In the genomic region with DNA sequence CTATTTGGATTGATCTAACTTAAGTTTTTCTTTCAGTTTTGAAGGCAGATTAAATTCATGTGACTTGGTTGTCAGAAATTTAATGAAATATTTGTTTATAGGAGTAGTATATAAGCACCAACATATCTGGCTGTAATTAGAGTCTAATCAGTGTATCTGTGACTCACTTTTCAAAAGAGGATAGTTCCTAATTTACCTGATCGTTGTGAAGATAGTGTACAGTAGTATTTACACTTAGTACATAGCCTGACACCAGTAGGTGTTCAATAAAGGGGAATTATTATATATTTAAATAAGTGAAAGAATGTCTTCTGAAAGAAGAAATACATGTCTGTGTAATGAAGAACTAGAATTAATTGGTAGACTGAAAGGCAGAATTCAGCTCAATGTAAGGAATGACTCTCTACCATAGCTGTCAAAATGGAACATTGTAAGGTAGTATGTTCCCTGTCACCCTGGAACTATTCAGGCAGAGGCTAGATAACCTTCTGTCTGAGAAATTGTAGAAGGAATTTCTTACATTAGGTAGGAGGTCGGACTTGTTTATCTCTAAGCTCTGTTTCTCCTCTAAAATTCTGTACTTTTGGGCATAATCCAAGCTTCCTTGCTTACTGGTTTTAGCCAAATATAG, we compare ENCODE assay signal across 16 cellular contexts. TPM values are rescaled to one million over a fixed set of nuclear protein-coding genes. Genes with fewer than 3 reads are reported as not detected.
A peak's percentile ranks its signal among the peaks of the same experiment; 100 is the strongest.
DNase-seq lines count a peak whose midpoint lies in the region; ATAC-seq and TF ChIP-seq lines count a peak whose summit lies in the region.
"Had no signal": no experiment of that assay in that cellular context is flagged by ENCODE, and none has a peak within 500 bp of the region (broad histone marks: within the 10 kb centered on the region; RNA-seq: fewer than 3 reads in every experiment).

No MANE protein-coding gene starts in this region.

- no peak for ATAC-seq in activated CD4-positive, alpha-beta T cell treated with anti-CD3 and anti-CD28 coated beads for 36 hours
- no peak for ATAC-seq in central memory CD8-positive, alpha-beta T cell (replicated peaks; ENCODE audit: extremely low read depth, poor library complexity, severe bottlenecking)
- ATAC-seq in GM18870 (IDR thresholded peaks at IDR 0.05; ENCODE audit: unreplicated experiment), result no peak
- ATAC-seq: A549, PC-3 had no signal

- peaks cover 92% of the 10 kb centered on the region for H3K4me1 ChIP-seq in OCI-LY1 (ENCODE audit: insufficient read depth, low read length, severe bottlenecking)
- peaks cover 54% of the 10 kb centered on the region for H3K4me1 ChIP-seq in smooth muscle cell (ENCODE audit: low read depth)
- no peaks in the 10 kb centered on the region for H3K4me1 ChIP-seq in colonic mucosa

- H3K79me2 ChIP-seq in OCI-LY1 (ENCODE audit: insufficient read depth, low read length) (peaks cover 91% of the 10 kb centered on the region), smooth muscle cell (ENCODE audit: low read depth) (peaks cover 100% of the 10 kb centered on the region)

- no peaks in the 10 kb centered on the region for H3K9me2 ChIP-seq in OCI-LY1 (ENCODE audit: low read depth, low read length)

- H3K9ac ChIP-seq in OCI-LY1 (ENCODE audit: low read length) (no peak overlapping the region; the same call in 1 of the 2 replicates), smooth muscle cell (ENCODE audit: low read depth) (no peak overlapping the region), colonic mucosa (ENCODE audit: low read depth in 2 of 2, low read length in 2 of 2) (no peak overlapping the region)

- no peaks in the 10 kb centered on the region for H4K20me1 ChIP-seq in OCI-LY1 (ENCODE audit: insufficient read depth, low read length)
- peaks cover 100% of the 10 kb centered on the region for H4K20me1 ChIP-seq in smooth muscle cell (ENCODE audit: low read depth)

- H2AFZ ChIP-seq in OCI-LY1 (ENCODE audit: low read length), result no peak overlapping the region
- no peak overlapping the region for H2AFZ ChIP-seq in smooth muscle cell (ENCODE audit: low read depth)

- no peak overlapping the region for H3K4me3 ChIP-seq in OCI-LY1 (ENCODE audit: low read depth, low read length, poor library complexity, severe bottlenecking)
- H3K4me3 ChIP-seq in smooth muscle cell, result no peak overlapping the region
- no peak overlapping the region for H3K4me3 ChIP-seq in colonic mucosa
- H3K4me3 ChIP-seq: A549, adrenal gland, coronary artery, testis had no signal

- H3K36me3 ChIP-seq in OCI-LY1 (ENCODE audit: insufficient read depth, low read length) (no peaks in the 10 kb centered on the region), smooth muscle cell (ENCODE audit: low read depth) (no peaks in the 10 kb centered on the region), colonic mucosa (no peaks in the 10 kb centered on the region)
- H3K36me3 ChIP-seq: adrenal gland had no signal

- 61% methylated on average over 2 of the region's 2 CpGs for WGBS in smooth muscle cell (ENCODE audit: low lambda C conversion rate)

- H3K27me3 ChIP-seq in OCI-LY1 (ENCODE audit: insufficient read depth, low read length) (no peaks in the 10 kb centered on the region), smooth muscle cell (ENCODE audit: low read depth) (no peaks in the 10 kb centered on the region), colonic mucosa (no peaks in the 10 kb centered on the region)
- H3K27me3 ChIP-seq: adrenal gland, testis had no signal

- intact Hi-C loops in activated CD4-positive, alpha-beta T cell treated with anti-CD3 and anti-CD28 coated beads for 36 hours (cut with DNase I, micrococcal nuclease), result loop anchor here in 1 of 2 experiments (10.0 kb wide), 1 partner anchor 309 kb away; the partner anchor contains the start of gene GALNT12
- intact Hi-C loops in colonic mucosa (cut with DNase I), result no loop called here

- peak overlapping the region; percentile 57 for H3K4me3 Mint-ChIP-seq in activated CD4-positive, alpha-beta T cell treated with anti-CD3 and anti-CD28 coated beads for 36 hours
- H3K4me3 Mint-ChIP-seq in central memory CD8-positive, alpha-beta T cell, result peak overlapping the region; percentile 69

- no peak for DNase-seq in activated CD4-positive, alpha-beta T cell treated with anti-CD3 and anti-CD28 coated beads for 36 hours
- DNase-seq in activated CD4-positive, alpha-beta T cell treated with anti-CD3 and anti-CD28 coated beads for 48 hours, result no peak
- no peak for DNase-seq in central memory CD8-positive, alpha-beta T cell (ENCODE audit: low spot score in 2 of 2)
- DNase-seq in smooth muscle cell (lab: John Stamatoyannopoulos, UW; ENCODE audit: unreplicated experiment) (no peak), occipital lobe (lab: John Stamatoyannopoulos, UW) (no peak), colonic mucosa (no peak)
- DNase-seq: adrenal gland, hypothalamus, NCI-H1092 treated with DMSO at 0.1 percent for 48 hours, PC-3, small intestine, testis had no signal

- H3K4me2 ChIP-seq in OCI-LY1 (ENCODE audit: low read length) (peak overlapping the region; percentile 45; the same call in 1 of the 2 replicates), smooth muscle cell (peak overlapping the region; percentile 74)
- H3K4me2 ChIP-seq: A549 had no signal

- CTCF ChIA-PET in activated CD4-positive, alpha-beta T cell treated with anti-CD3 and anti-CD28 coated beads for 36 hours (lab: Charles Lee), result interaction anchor here (0.9 to 3.4 kb wide), 11 partner anchors 8 to 152 kb away, joined by 3 to 23 read pairs (median 4); no protein-coding TSS in a partner anchor

- TF ChIP-seq CTCF in OCI-LY1 (IDR thresholded peaks at IDR 0.05; ENCODE audit: low read length) (no peak), smooth muscle cell (IDR thresholded peaks at IDR 0.05; ENCODE audit: borderline replicate concordance, insufficient read depth, poor library complexity, severe bottlenecking) (no peak), colonic mucosa (IDR thresholded peaks at IDR 0.05) (no peak)

- H3K9me3 ChIP-seq in OCI-LY1 (ENCODE audit: low read length), result no peaks in the 10 kb centered on the region
- no peaks in the 10 kb centered on the region for H3K9me3 ChIP-seq in smooth muscle cell (replicated peaks; ENCODE audit: low read depth)
- no peaks in the 10 kb centered on the region for H3K9me3 ChIP-seq in colonic mucosa
- H3K9me3 ChIP-seq: A549, adrenal gland, testis had no signal

- H3K27ac ChIP-seq in OCI-LY1 (ENCODE audit: low read depth, low read length, poor library complexity, severe bottlenecking) (peak overlapping the region; percentile 87), smooth muscle cell (ENCODE audit: low read depth) (peak overlapping the region; percentile 26), colonic mucosa (no peak overlapping the region)
- H3K27ac ChIP-seq: A549, adrenal gland, testis had no signal

- H3K4me1 Mint-ChIP-seq in activated CD4-positive, alpha-beta T cell treated with anti-CD3 and anti-CD28 coated beads for 36 hours, result peaks cover 77% of the 10 kb centered on the region
- H3K4me1 Mint-ChIP-seq in central memory CD8-positive, alpha-beta T cell, result peaks cover 77% of the 10 kb centered on the region

- POLR2A ChIA-PET in activated CD4-positive, alpha-beta T cell treated with anti-CD3 and anti-CD28 coated beads for 36 hours (lab: Charles Lee), result interaction anchor here (1.1 kb wide), 1 partner anchor 9 kb away, joined by 3 read pairs; the partner anchor contains the start of gene TGFBR1

- H3K27me3 Mint-ChIP-seq in activated CD4-positive, alpha-beta T cell treated with anti-CD3 and anti-CD28 coated beads for 36 hours, result no peaks in the 10 kb centered on the region
- H3K27me3 Mint-ChIP-seq in central memory CD8-positive, alpha-beta T cell, result no peaks in the 10 kb centered on the region

- H3F3A ChIP-seq in OCI-LY1 (ENCODE audit: insufficient read depth, low read length), result no peaks in the 10 kb centered on the region
- H3F3A ChIP-seq in smooth muscle cell (ENCODE audit: low read depth), result peaks cover 24% of the 10 kb centered on the region

- peaks cover 4% of the 10 kb centered on the region for H3K36me3 Mint-ChIP-seq in activated CD4-positive, alpha-beta T cell treated with anti-CD3 and anti-CD28 coated beads for 36 hours (ENCODE audit: low read depth)
- H3K36me3 Mint-ChIP-seq in central memory CD8-positive, alpha-beta T cell (ENCODE audit: insufficient read depth), result peaks cover 8% of the 10 kb centered on the region

- no peaks in the 10 kb centered on the region for H3K9me3 Mint-ChIP-seq in activated CD4-positive, alpha-beta T cell treated with anti-CD3 and anti-CD28 coated beads for 36 hours (ENCODE audit: low read depth)
- no peaks in the 10 kb centered on the region for H3K9me3 Mint-ChIP-seq in central memory CD8-positive, alpha-beta T cell

- peak overlapping the region; percentile 75 for H3K27ac Mint-ChIP-seq in activated CD4-positive, alpha-beta T cell treated with anti-CD3 and anti-CD28 coated beads for 36 hours
- peak overlapping the region; percentile 79 for H3K27ac Mint-ChIP-seq in central memory CD8-positive, alpha-beta T cell (ENCODE audit: low read depth)

RNA-seq across cellular contexts. Expression of gene TGFBR1, which starts 8.6 kb away (rescaled TPM):
- 10 to 100 TPM; 18.6 to 19.3 TPM for total RNA-seq in activated CD4-positive, alpha-beta T cell treated with anti-CD3 and anti-CD28 coated beads for 36 hours
- total RNA-seq in smooth muscle cell (240 and 267 TPM in 2 replicates), occipital lobe (109 TPM), colonic mucosa (10 to 100 TPM; 19.0 to 48.7 TPM)
- polyA plus RNA-seq in smooth muscle cell, result 77.0 and 87.8 TPM in 2 replicates
